Comparison of ENCODE assay signal across 1 cellular context in genomic region chr20:47501483-47502270, GRCh38.
TF ChIP-seq lines count a peak whose summit lies in the region.

Gene NCOA3 (plus strand): TSS chr20:47501887. CDS start chr20:47622248, 120,361 bp downstream.

TF ChIP-seq in GM12878, 131 proteins besides CTCF, POLR2A, EP300 and RAD21 (continued from another document and continues in another):
- TF ChIP-seq MAX (IDR thresholded peaks at IDR 0.05; ENCODE audit: low read depth, low read length) (peak; percentile 71), NR2C2 (IDR thresholded peaks at IDR 0.05; ENCODE audit: borderline replicate concordance, control insufficient read depth, insufficient read length, low read depth) (no peak), GATAD2B (conservative IDR thresholded peaks at IDR 0.05; ENCODE audit: low read depth) (peak; percentile 96), HDAC6 (IDR thresholded peaks at IDR 0.05; ENCODE audit: unreplicated experiment) (no peak), ZSCAN29 (IDR thresholded peaks at IDR 0.05) (peak; percentile 48; the same call in 1 of the 2 replicates), SREBF1 (IDR thresholded peaks at IDR 0.05; ENCODE audit: low read length) (0 out of 2 replicates have a peak, but pooled peaks have one; percentile 63), RUNX3 (IDR thresholded peaks at IDR 0.05; ENCODE audit: low read length) (peak; percentile 80), ZNF24 (IDR thresholded peaks at IDR 0.05) (0 out of 2 replicates have a peak, but pooled peaks have one; percentile 8), BRCA1 (IDR thresholded peaks at IDR 0.05; ENCODE audit: low read depth, low read length) (no peak), CBX3 (IDR thresholded peaks at IDR 0.05; ENCODE audit: borderline replicate concordance, low read depth) (no peak), MXI1 (IDR thresholded peaks at IDR 0.05; ENCODE audit: low read depth, low read length) (peak; percentile 25; the same call in 1 of the 2 replicates), KAT2A (conservative IDR thresholded peaks at IDR 0.05; ENCODE audit: control insufficient read depth, low read depth, low read length) (no peak), ZNF384 (IDR thresholded peaks at IDR 0.05; ENCODE audit: borderline replicate concordance, low read depth, low read length) (no peak; the same call in 1 of the 2 replicates), SIX5 (IDR thresholded peaks at IDR 0.05; ENCODE audit: low read depth, low read length, severe bottlenecking) (peak; percentile 85), NKRF (conservative IDR thresholded peaks at IDR 0.05) (peak; percentile 47; the same call in 1 of the 2 replicates), ZBTB4 (CRISPR knock-in tag; IDR thresholded peaks at IDR 0.05) (no peak), SREBF2 (IDR thresholded peaks at IDR 0.05; ENCODE audit: low read length) (no peak), NFXL1 (IDR thresholded peaks at IDR 0.05; ENCODE audit: borderline replicate concordance) (peak; percentile 82), ZNF207 (IDR thresholded peaks at IDR 0.05; ENCODE audit: borderline replicate concordance) (no peak; the same call in 1 of the 2 replicates), WRNIP1 (IDR thresholded peaks at IDR 0.05; ENCODE audit: borderline replicate concordance, low read depth, low read length) (no peak), TCF7 (IDR thresholded peaks at IDR 0.05; ENCODE audit: borderline replicate concordance) (no peak), HDAC2 (IDR thresholded peaks at IDR 0.05) (no peak), JUNB (IDR thresholded peaks at IDR 0.05) (no peak), CEBPB (IDR thresholded peaks at IDR 0.05; ENCODE audit: borderline replicate concordance in 1 of 2, low read depth in 2 of 2, low read length in 2 of 2) (no peak), CHD1 (IDR thresholded peaks at IDR 0.05; ENCODE audit: low read depth, low read length) (peak; percentile 86; the same call in 1 of the 2 replicates), HDGF (IDR thresholded peaks at IDR 0.05) (peak; percentile 76; the same call in 1 of the 2 replicates), ZBTB40 (IDR thresholded peaks at IDR 0.05; ENCODE audit: borderline replicate concordance) (no peak), PBX3 (IDR thresholded peaks at IDR 0.05; ENCODE audit: insufficient replicate concordance, low read depth, low read length) (no peak), FOXM1 (IDR thresholded peaks at IDR 0.05; ENCODE audit: low read depth, low read length) (no peak; the same call in 1 of the 2 replicates), ETV6 (conservative IDR thresholded peaks at IDR 0.05 in 1 of 2, IDR thresholded peaks at IDR 0.05 in 1 of 2; ENCODE audit: borderline replicate concordance in 1 of 2, low read depth in 1 of 2) (peak; percentile 27 to 99; a peak in 3 of 4 replicates), RBBP5 (conservative IDR thresholded peaks at IDR 0.05) (no peak), TAF1 (IDR thresholded peaks at IDR 0.05; ENCODE audit: borderline replicate concordance, low read depth, low read length) (peak; percentile 82), TCF12 (IDR thresholded peaks at IDR 0.05; ENCODE audit: low read depth, low read length) (peak; percentile 64; the same call in 1 of the 2 replicates), ZNF622 (IDR thresholded peaks at IDR 0.05) (no peak), SPI1 (IDR thresholded peaks at IDR 0.05; ENCODE audit: borderline replicate concordance, insufficient read depth, low read depth, low read length) (no peak), EZH2 (IDR thresholded peaks at IDR 0.05; ENCODE audit: borderline replicate concordance, control insufficient read depth, low read depth, low read length) (no peak), SKIL (IDR thresholded peaks at IDR 0.05; ENCODE audit: low read depth, poor library complexity, severe bottlenecking) (no peak), RELB (IDR thresholded peaks at IDR 0.05; ENCODE audit: low read depth) (peak; percentile 75), SMAD5 (IDR thresholded peaks at IDR 0.05; ENCODE audit: low read depth) (peak; percentile 83; the same call in 1 of the 2 replicates), HCFC1 (IDR thresholded peaks at IDR 0.05; ENCODE audit: low read length) (peak; percentile 91), BCL11A (IDR thresholded peaks at IDR 0.05; ENCODE audit: low read depth, low read length) (no peak), IRF4 (IDR thresholded peaks at IDR 0.05; ENCODE audit: low read depth, low read length) (no peak), CEBPZ (IDR thresholded peaks at IDR 0.05; ENCODE audit: low read depth, low read length) (no peak), ASH2L (IDR thresholded peaks at IDR 0.05; ENCODE audit: borderline replicate concordance, low read depth) (0 out of 2 replicates have a peak, but pooled peaks have one; percentile 30)
